1 cellular context compared by ENCODE assay signal in the genomic region with DNA sequence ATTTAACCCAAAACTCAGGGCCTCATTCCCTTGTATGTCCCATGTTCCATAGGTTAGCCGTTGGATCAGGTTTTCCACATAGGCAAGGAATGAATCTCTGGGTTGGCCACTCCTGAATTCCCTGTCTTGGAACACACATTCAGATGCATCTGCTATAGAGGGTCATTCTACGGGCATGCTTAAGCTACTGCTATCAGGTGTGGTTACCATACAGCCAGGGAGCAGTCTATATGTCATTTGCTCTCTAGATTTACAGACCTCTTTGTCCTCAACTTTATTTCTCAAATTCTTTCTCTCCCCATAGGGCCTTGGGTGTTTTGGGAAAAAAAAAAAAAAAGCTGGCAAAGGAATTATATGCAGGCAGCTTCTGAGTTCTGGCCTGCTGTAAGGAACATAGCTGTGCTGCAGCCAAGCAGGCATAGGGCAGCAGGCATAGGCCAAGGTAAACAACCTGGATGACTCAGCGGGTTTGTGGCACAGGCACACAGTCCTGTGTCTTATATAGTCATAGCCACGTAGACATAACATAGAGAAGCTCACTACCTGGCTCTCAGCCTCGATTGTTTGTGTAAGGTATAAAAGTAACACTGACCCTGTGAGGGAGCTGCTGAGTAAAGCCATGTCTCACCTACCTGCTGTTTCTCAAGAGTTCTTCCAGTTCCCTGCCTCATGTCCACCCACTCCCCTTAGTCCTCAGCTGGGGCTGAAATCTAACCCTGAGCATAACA.
TF ChIP-seq lines count a peak whose summit lies in the region.

No MANE protein-coding gene starts in this region.

TF ChIP-seq in liver, 16 proteins besides CTCF, POLR2A, EP300 and RAD21 (continued from another document):
- TF ChIP-seq, protein P1, sequence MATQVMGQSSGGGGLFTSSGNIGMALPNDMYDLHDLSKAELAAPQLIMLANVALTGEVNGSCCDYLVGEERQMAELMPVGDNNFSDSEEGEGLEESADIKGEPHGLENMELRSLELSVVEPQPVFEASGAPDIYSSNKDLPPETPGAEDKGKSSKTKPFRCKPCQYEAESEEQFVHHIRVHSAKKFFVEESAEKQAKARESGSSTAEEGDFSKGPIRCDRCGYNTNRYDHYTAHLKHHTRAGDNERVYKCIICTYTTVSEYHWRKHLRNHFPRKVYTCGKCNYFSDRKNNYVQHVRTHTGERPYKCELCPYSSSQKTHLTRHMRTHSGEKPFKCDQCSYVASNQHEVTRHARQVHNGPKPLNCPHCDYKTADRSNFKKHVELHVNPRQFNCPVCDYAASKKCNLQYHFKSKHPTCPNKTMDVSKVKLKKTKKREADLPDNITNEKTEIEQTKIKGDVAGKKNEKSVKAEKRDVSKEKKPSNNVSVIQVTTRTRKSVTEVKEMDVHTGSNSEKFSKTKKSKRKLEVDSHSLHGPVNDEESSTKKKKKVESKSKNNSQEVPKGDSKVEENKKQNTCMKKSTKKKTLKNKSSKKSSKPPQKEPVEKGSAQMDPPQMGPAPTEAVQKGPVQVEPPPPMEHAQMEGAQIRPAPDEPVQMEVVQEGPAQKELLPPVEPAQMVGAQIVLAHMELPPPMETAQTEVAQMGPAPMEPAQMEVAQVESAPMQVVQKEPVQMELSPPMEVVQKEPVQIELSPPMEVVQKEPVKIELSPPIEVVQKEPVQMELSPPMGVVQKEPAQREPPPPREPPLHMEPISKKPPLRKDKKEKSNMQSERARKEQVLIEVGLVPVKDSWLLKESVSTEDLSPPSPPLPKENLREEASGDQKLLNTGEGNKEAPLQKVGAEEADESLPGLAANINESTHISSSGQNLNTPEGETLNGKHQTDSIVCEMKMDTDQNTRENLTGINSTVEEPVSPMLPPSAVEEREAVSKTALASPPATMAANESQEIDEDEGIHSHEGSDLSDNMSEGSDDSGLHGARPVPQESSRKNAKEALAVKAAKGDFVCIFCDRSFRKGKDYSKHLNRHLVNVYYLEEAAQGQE (IDR thresholded peaks at IDR 0.05), result no peak
- TF ChIP-seq JUND (IDR thresholded peaks at IDR 0.05) (peak; percentile 87 to 94), EGR1 (IDR thresholded peaks at IDR 0.05; ENCODE audit: low read depth in 2 of 2) (peak in 1 of 2 donors; percentile 11)
- TF ChIP-seq, protein P2, sequence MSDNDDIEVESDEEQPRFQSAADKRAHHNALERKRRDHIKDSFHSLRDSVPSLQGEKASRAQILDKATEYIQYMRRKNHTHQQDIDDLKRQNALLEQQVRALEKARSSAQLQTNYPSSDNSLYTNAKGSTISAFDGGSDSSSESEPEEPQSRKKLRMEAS (IDR thresholded peaks at IDR 0.05), result no peak
TF ChIP-seq in liver: peak in this region for 9.
